8 cellular contexts compared by ENCODE assay signal in genomic region chr4:142719854-142720541, GRCh38.
A peak's percentile ranks its signal among the peaks of the same experiment; 100 is the strongest.
DNase-seq lines count a peak whose midpoint lies in the region; ATAC-seq and TF ChIP-seq lines count a peak whose summit lies in the region.

No MANE protein-coding gene starts in this region.

- DNase-seq in AML-193 (lab: John Stamatoyannopoulos, UW) (peak; percentile 33 to 48), RPMI8226 (peak; percentile 5), foreskin fibroblast (peak; percentile 16 to 54), anterior cingulate cortex (lab: John Stamatoyannopoulos, UW) (no peak)

- peak; percentile 40 for TF ChIP-seq CTCF in GM12873 (IDR thresholded peaks at IDR 0.05; ENCODE audit: insufficient read depth, low read depth, low read length, missing control alignments)
- peak; percentile 42 for TF ChIP-seq CTCF in foreskin fibroblast (IDR thresholded peaks at IDR 0.05; ENCODE audit: low read depth, low read length)

- no peak overlapping the region for H3K4me3 ChIP-seq in foreskin fibroblast (ENCODE audit: low read depth in 1 of 2, low read length in 2 of 2)

- no peak for ATAC-seq in GM18858 (IDR thresholded peaks at IDR 0.05; ENCODE audit: unreplicated experiment)
- no peak for ATAC-seq in GM21717 (IDR thresholded peaks at IDR 0.05; ENCODE audit: unreplicated experiment)
- ATAC-seq in GM18511 (IDR thresholded peaks at IDR 0.05; ENCODE audit: unreplicated experiment): no peak

Comparison
In these comparisons a context has a peak if more than half of its experiments do, and no peak if none do; other contexts are left out.
1. DNase-seq: peak in AML-193 (2 of 2), RPMI8226 (single experiment) and foreskin fibroblast (2 of 2); none in anterior cingulate cortex (0 of 58).